Comparison of ENCODE assay signal across 1 cellular context in genomic region chr19:45118591-45119355, GRCh38.
TF ChIP-seq lines count a peak whose summit lies in the region.

No MANE protein-coding gene starts in this region.

TF ChIP-seq in HEK293T, 16 proteins besides CTCF, POLR2A, EP300 and RAD21:
- TF ChIP-seq PKNOX1 (IDR thresholded peaks at IDR 0.05), result peak; percentile 1; the same call in 1 of the 2 replicates
